ENCODE assay signal across 8 cellular contexts in genomic region chr4:95124906-95125504, GRCh38.
DNase-seq lines count a peak whose midpoint lies in the region; ATAC-seq and TF ChIP-seq lines count a peak whose summit lies in the region.

No MANE protein-coding gene starts in this region.

- TF ChIP-seq CTCF in AG10803 (conservative IDR thresholded peaks at IDR 0.05; ENCODE audit: low read length) (peak; percentile 78), gastroesophageal sphincter (IDR thresholded peaks at IDR 0.05) (peak; percentile 12 to 54 (median 32)), retinal pigment epithelial cell (conservative IDR thresholded peaks at IDR 0.05; ENCODE audit: low read depth, low read length) (peak; percentile 75)

- H3K4me1 ChIP-seq in HAP-1 (no peaks in the 10 kb centered on the region), gastroesophageal sphincter (peaks cover 0 to 13% (median 0%) of the 10 kb centered on the region in 3 donors)

- no peak for TF ChIP-seq POLR2A in gastroesophageal sphincter (IDR thresholded peaks at IDR 0.05)

- DNase-seq in AG10803 (ENCODE audit: low read depth) = peak; percentile 75
- DNase-seq in HAP-1 (ENCODE audit: low spot score in 2 of 2) = peak; percentile 57 to 61
- no peak for DNase-seq in retinal pigment epithelial cell (ENCODE audit: low read depth)

- H3K9me3 ChIP-seq in HAP-1 (no peaks in the 10 kb centered on the region), gastroesophageal sphincter (no peaks in the 10 kb centered on the region)

- no peak overlapping the region for H3K27ac ChIP-seq in gastroesophageal sphincter

- TF ChIP-seq EP300 in gastroesophageal sphincter (IDR thresholded peaks at IDR 0.05) = no peak

- in situ Hi-C loops in HAP-1 (cut with MboI; ENCODE audit: low sequenced_read_pairs) = no loop called here

- H3K27me3 ChIP-seq in HAP-1 (ENCODE audit: low read depth) (no peaks in the 10 kb centered on the region), gastroesophageal sphincter (no peaks in the 10 kb centered on the region)

- H3K36me3 ChIP-seq in HAP-1 (replicated peaks) (no peaks in the 10 kb centered on the region), gastroesophageal sphincter (no peaks in the 10 kb centered on the region)

- peak; percentile 96 for ATAC-seq in SK-N-SH treated with all-trans-retinoic acid at 6 μM for 48 hours
- no peak for ATAC-seq in gastroesophageal sphincter
- no peak for ATAC-seq in GM19328 (IDR thresholded peaks at IDR 0.05; ENCODE audit: unreplicated experiment)
- ATAC-seq in HG03460 (IDR thresholded peaks at IDR 0.05; ENCODE audit: unreplicated experiment) = no peak
- no peak for ATAC-seq in GM21390 (IDR thresholded peaks at IDR 0.05; ENCODE audit: unreplicated experiment)

- H3K4me3 ChIP-seq in AG10803 (ENCODE audit: low read length) (no peak overlapping the region), HAP-1 (no peak overlapping the region), gastroesophageal sphincter (no peak overlapping the region), retinal pigment epithelial cell (ENCODE audit: low read length) (no peak overlapping the region)

- WGBS in gastroesophageal sphincter (ENCODE audit: low coverage in 1 of 2), 2 donors = 58 to 70% methylated on average over 3 to 4 of the region's 4 CpGs

TF ChIP-seq in SK-N-SH treated with all-trans-retinoic acid at 6 μM for 48 hours, 23 proteins besides CTCF, POLR2A, EP300 and RAD21:
- TF ChIP-seq TOX (CRISPR knock-in tag; IDR thresholded peaks at IDR 0.05; ENCODE audit: borderline replicate concordance) (no peak), CSDC2 (CRISPR knock-in tag; IDR thresholded peaks at IDR 0.05) (no peak), GLIS3 (CRISPR knock-in tag; IDR thresholded peaks at IDR 0.05) (no peak), POU6F1 (CRISPR knock-in tag; IDR thresholded peaks at IDR 0.05; ENCODE audit: borderline replicate concordance, low read depth) (no peak), TSHZ2 (CRISPR knock-in tag; IDR thresholded peaks at IDR 0.05) (no peak), ZFP3 (CRISPR knock-in tag; IDR thresholded peaks at IDR 0.05) (no peak), CSRNP3 (CRISPR knock-in tag; IDR thresholded peaks at IDR 0.05) (no peak), BACH2 (CRISPR knock-in tag; IDR thresholded peaks at IDR 0.05; ENCODE audit: borderline replicate concordance) (no peak), OSR1 (CRISPR knock-in tag; IDR thresholded peaks at IDR 0.05) (no peak), TCF4 (CRISPR knock-in tag; IDR thresholded peaks at IDR 0.05; ENCODE audit: borderline replicate concordance) (no peak), ARNTL (CRISPR knock-in tag; IDR thresholded peaks at IDR 0.05; ENCODE audit: borderline replicate concordance, low read depth) (no peak), ZFP30 (CRISPR knock-in tag; IDR thresholded peaks at IDR 0.05) (no peak), ISL1 (CRISPR knock-in tag; IDR thresholded peaks at IDR 0.05) (no peak), ZC3H10 (CRISPR knock-in tag; IDR thresholded peaks at IDR 0.05) (no peak), ZNF8 (CRISPR knock-in tag; IDR thresholded peaks at IDR 0.05) (no peak), ZNF565 (CRISPR knock-in tag; conservative IDR thresholded peaks at IDR 0.05; ENCODE audit: low read depth) (no peak), ZNF70 (CRISPR knock-in tag; IDR thresholded peaks at IDR 0.05) (no peak), PPARA (CRISPR knock-in tag; IDR thresholded peaks at IDR 0.05; ENCODE audit: borderline replicate concordance) (no peak)
TF ChIP-seq in SK-N-SH treated with all-trans-retinoic acid at 6 μM for 48 hours: peak in this region for 0.
